2 cellular contexts compared by ENCODE assay signal in genomic region chr9:125852386-125852785, GRCh38.
TF ChIP-seq lines count a peak whose summit lies in the region.

No MANE protein-coding gene starts in this region.

TF ChIP-seq in SK-N-SH, 30 proteins besides CTCF, POLR2A, EP300 and RAD21 (continued from another document):
- TF ChIP-seq, protein P1, sequence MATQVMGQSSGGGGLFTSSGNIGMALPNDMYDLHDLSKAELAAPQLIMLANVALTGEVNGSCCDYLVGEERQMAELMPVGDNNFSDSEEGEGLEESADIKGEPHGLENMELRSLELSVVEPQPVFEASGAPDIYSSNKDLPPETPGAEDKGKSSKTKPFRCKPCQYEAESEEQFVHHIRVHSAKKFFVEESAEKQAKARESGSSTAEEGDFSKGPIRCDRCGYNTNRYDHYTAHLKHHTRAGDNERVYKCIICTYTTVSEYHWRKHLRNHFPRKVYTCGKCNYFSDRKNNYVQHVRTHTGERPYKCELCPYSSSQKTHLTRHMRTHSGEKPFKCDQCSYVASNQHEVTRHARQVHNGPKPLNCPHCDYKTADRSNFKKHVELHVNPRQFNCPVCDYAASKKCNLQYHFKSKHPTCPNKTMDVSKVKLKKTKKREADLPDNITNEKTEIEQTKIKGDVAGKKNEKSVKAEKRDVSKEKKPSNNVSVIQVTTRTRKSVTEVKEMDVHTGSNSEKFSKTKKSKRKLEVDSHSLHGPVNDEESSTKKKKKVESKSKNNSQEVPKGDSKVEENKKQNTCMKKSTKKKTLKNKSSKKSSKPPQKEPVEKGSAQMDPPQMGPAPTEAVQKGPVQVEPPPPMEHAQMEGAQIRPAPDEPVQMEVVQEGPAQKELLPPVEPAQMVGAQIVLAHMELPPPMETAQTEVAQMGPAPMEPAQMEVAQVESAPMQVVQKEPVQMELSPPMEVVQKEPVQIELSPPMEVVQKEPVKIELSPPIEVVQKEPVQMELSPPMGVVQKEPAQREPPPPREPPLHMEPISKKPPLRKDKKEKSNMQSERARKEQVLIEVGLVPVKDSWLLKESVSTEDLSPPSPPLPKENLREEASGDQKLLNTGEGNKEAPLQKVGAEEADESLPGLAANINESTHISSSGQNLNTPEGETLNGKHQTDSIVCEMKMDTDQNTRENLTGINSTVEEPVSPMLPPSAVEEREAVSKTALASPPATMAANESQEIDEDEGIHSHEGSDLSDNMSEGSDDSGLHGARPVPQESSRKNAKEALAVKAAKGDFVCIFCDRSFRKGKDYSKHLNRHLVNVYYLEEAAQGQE (IDR thresholded peaks at IDR 0.05; ENCODE audit: low read depth, low read length) = no peak
- no peak for TF ChIP-seq ZBTB33 (IDR thresholded peaks at IDR 0.05; ENCODE audit: borderline replicate concordance, low read depth)
- no peak for TF ChIP-seq SIN3A (IDR thresholded peaks at IDR 0.05; ENCODE audit: borderline replicate concordance, low read depth, low read length)
- TF ChIP-seq TCF12 (IDR thresholded peaks at IDR 0.05) = no peak
- no peak for TF ChIP-seq GABPA (IDR thresholded peaks at IDR 0.05; ENCODE audit: low read depth)
- TF ChIP-seq RXRA (IDR thresholded peaks at IDR 0.05; ENCODE audit: borderline replicate concordance, low read depth) = no peak
- TF ChIP-seq, protein P2, sequence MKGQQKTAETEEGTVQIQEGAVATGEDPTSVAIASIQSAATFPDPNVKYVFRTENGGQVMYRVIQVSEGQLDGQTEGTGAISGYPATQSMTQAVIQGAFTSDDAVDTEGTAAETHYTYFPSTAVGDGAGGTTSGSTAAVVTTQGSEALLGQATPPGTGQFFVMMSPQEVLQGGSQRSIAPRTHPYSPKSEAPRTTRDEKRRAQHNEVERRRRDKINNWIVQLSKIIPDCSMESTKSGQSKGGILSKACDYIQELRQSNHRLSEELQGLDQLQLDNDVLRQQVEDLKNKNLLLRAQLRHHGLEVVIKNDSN (IDR thresholded peaks at IDR 0.05; ENCODE audit: borderline replicate concordance, low read depth) = no peak
- TF ChIP-seq ELF1 (IDR thresholded peaks at IDR 0.05) = no peak
- no peak for TF ChIP-seq RFX5 (IDR thresholded peaks at IDR 0.05; ENCODE audit: low read length)
TF ChIP-seq in SK-N-SH: peak in this region for 0.

TF ChIP-seq in SK-N-SH treated with all-trans-retinoic acid at 6 μM for 48 hours, 23 proteins besides CTCF, POLR2A, EP300 and RAD21 (continued from another document):
- no peak for TF ChIP-seq ZNF565 (CRISPR knock-in tag; conservative IDR thresholded peaks at IDR 0.05; ENCODE audit: low read depth)
- TF ChIP-seq ZFP30 (CRISPR knock-in tag; IDR thresholded peaks at IDR 0.05) = no peak
- TF ChIP-seq, protein P3, sequence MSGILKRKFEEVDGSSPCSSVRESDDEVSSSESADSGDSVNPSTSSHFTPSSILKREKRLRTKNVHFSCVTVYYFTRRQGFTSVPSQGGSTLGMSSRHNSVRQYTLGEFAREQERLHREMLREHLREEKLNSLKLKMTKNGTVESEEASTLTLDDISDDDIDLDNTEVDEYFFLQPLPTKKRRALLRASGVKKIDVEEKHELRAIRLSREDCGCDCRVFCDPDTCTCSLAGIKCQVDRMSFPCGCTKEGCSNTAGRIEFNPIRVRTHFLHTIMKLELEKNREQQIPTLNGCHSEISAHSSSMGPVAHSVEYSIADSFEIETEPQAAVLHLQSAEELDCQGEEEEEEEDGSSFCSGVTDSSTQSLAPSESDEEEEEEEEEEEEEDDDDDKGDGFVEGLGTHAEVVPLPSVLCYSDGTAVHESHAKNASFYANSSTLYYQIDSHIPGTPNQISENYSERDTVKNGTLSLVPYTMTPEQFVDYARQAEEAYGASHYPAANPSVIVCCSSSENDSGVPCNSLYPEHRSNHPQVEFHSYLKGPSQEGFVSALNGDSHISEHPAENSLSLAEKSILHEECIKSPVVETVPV (CRISPR knock-in tag; IDR thresholded peaks at IDR 0.05) = no peak
- no peak for TF ChIP-seq ZNF70 (CRISPR knock-in tag; IDR thresholded peaks at IDR 0.05)
TF ChIP-seq in SK-N-SH treated with all-trans-retinoic acid at 6 μM for 48 hours: peak in this region for 0.
